ENCODE assay signal across 8 cellular contexts in genomic region chr9:133113163-133113927, GRCh38. TPM values are rescaled to one million over a fixed set of nuclear protein-coding genes. Genes with fewer than 3 reads are reported as not detected.
DNase-seq lines count a peak whose midpoint lies in the region; ATAC-seq and TF ChIP-seq lines count a peak whose summit lies in the region.

No MANE protein-coding gene starts in this region.

- peaks cover 18 to 50% (median 23%) of the 10 kb centered on the region in 3 donors for H3K36me3 ChIP-seq in esophagus squamous epithelium
- peaks cover 6% of the 10 kb centered on the region for H3K36me3 ChIP-seq in osteoblast (ENCODE audit: insufficient read depth, low read length)

- H4K20me1 ChIP-seq in osteoblast (ENCODE audit: insufficient read depth, low read length) = peaks cover 65% of the 10 kb centered on the region

- 56% methylated on average over 7 of the region's 19 CpGs; no CpG with 5 or more reads in 1 of the 2 donors for WGBS in esophagus squamous epithelium, 2 donors

- H3K27me3 ChIP-seq in esophagus squamous epithelium = no peaks in the 10 kb centered on the region
- no peaks in the 10 kb centered on the region for H3K27me3 ChIP-seq in osteoblast (ENCODE audit: insufficient read depth, low read length)

- H3K27ac ChIP-seq in esophagus squamous epithelium (peak overlapping the region; percentile 55 to 97 (median 95)), osteoblast (ENCODE audit: low read depth, low read length) (peak overlapping the region; percentile 3)

- peak overlapping the region; percentile 66 to 79 for H3K4me3 Mint-ChIP-seq in CD14-positive monocyte
- peak overlapping the region; percentile 67 for H3K4me3 Mint-ChIP-seq in T-helper 17 cell

- peaks cover 0 to 1% (median 0%) of the 10 kb centered on the region in 7 donors for H3K9me3 Mint-ChIP-seq in CD14-positive monocyte

- H3K4me1 ChIP-seq in esophagus squamous epithelium = peaks cover 62 to 66% (median 64%) of the 10 kb centered on the region in 3 donors
- peaks cover 26% of the 10 kb centered on the region for H3K4me1 ChIP-seq in osteoblast (ENCODE audit: insufficient read depth, low read length)

- peak; percentile 87 for DNase-seq in CD14-positive monocyte (ENCODE audit: low spot score)
- no peak for DNase-seq in T-helper 17 cell
- no peak for DNase-seq in esophagus squamous epithelium (lab: John Stamatoyannopoulos, UW)
- DNase-seq in osteoblast (ENCODE audit: insufficient read length, low spot score, missing footprints) = peak; percentile 94
- DNase-seq in cerebellar cortex (ENCODE audit: low spot score) = no peak
- DNase-seq in activated gamma-delta T cell treated with Interleukin-2 at 50 U/mL for 16 hours = no peak

- H2AFZ ChIP-seq in osteoblast (ENCODE audit: low read length) = no peak overlapping the region

- no peak for ATAC-seq in T-helper 17 cell
- ATAC-seq in HG03135 (IDR thresholded peaks at IDR 0.05; ENCODE audit: unreplicated experiment) = no peak
- no peak for ATAC-seq in GM21367 (IDR thresholded peaks at IDR 0.05; ENCODE audit: unreplicated experiment)

- H3K4me3 ChIP-seq in esophagus squamous epithelium = peak overlapping the region in 1 of 4 donors; percentile 30
- H3K4me3 ChIP-seq in osteoblast (ENCODE audit: insufficient read depth, low read length) = peak overlapping the region; percentile 13

- H3K4me2 ChIP-seq in osteoblast (ENCODE audit: insufficient read depth, low read length) = peak overlapping the region; percentile 53

- peak overlapping the region; percentile 89 to 98 (median 96) for H3K27ac Mint-ChIP-seq in CD14-positive monocyte
- peak overlapping the region; percentile 93 for H3K27ac Mint-ChIP-seq in T-helper 17 cell

- H3K4me1 Mint-ChIP-seq in CD14-positive monocyte (peaks cover 57% of the 10 kb centered on the region), T-helper 17 cell (peaks cover 48% of the 10 kb centered on the region)

- H3K9me3 ChIP-seq in T-helper 17 cell (ENCODE audit: control insufficient read depth, low read length, poor library complexity, severe bottlenecking) (no peaks in the 10 kb centered on the region), esophagus squamous epithelium (no peaks in the 10 kb centered on the region), osteoblast (ENCODE audit: low read depth, low read length) (no peaks in the 10 kb centered on the region)

- H3K79me2 ChIP-seq in osteoblast (ENCODE audit: insufficient read depth, low read length) = peaks cover 6% of the 10 kb centered on the region

- no peak for TF ChIP-seq CTCF in CD14-positive monocyte (IDR thresholded peaks at IDR 0.05)
- no peak for TF ChIP-seq CTCF in esophagus squamous epithelium (IDR thresholded peaks at IDR 0.05)
- TF ChIP-seq CTCF in osteoblast (IDR thresholded peaks at IDR 0.05; ENCODE audit: extremely low read depth, low read depth, low read length) = no peak

- peaks cover 37 to 39% of the 10 kb centered on the region in 2 donors for H3K36me3 Mint-ChIP-seq in CD14-positive monocyte
- peaks cover 3% of the 10 kb centered on the region for H3K36me3 Mint-ChIP-seq in T-helper 17 cell (ENCODE audit: low read depth)

- H3K27me3 Mint-ChIP-seq in CD14-positive monocyte (ENCODE audit: low read depth in 3 of 3) = peaks cover 6 to 8% (median 7%) of the 10 kb centered on the region in 3 donors
- H3K27me3 Mint-ChIP-seq in T-helper 17 cell = no peaks in the 10 kb centered on the region

- intact Hi-C loops in CD14-positive monocyte (cut with micrococcal nuclease) (no loop called here), esophagus squamous epithelium (cut with DNase I) (no loop called here)

- TF ChIP-seq POLR2A in esophagus squamous epithelium (IDR thresholded peaks at IDR 0.05) = no peak

RNA-seq across cellular contexts. Expression of gene RALGDS, which starts 7.7 kb away (rescaled TPM):
- polyA plus RNA-seq in CD14-positive monocyte = 1 to 10 TPM; 3.5 to 4.2 TPM
- 100 to 1,000 TPM; 150 to 236 TPM for total RNA-seq in T-helper 17 cell
- 10 to 100 TPM; 53.4 to 71.1 (median 55.3) TPM for total RNA-seq in esophagus squamous epithelium
- 11.2 and 12.7 TPM in 2 replicates for total RNA-seq in osteoblast

RNA-seq across cellular contexts. Expression of gene GBGT1, which starts 50.4 kb away (rescaled TPM):
- polyA plus RNA-seq in CD14-positive monocyte = 1 to 10 TPM; 7.1 to 8.0 TPM
- 1 to 10 TPM; 2.2 to 2.3 TPM for total RNA-seq in T-helper 17 cell
- total RNA-seq in esophagus squamous epithelium = 1 to 10 TPM; 3.0 to 8.8 (median 3.8) TPM
- total RNA-seq in osteoblast = 3.3 and 3.8 TPM in 2 replicates

RNA-seq across cellular contexts. Expression of gene CEL, which starts 51.6 kb away (rescaled TPM):
- polyA plus RNA-seq in CD14-positive monocyte = not detected
- total RNA-seq in T-helper 17 cell (under 1 TPM in 1 of 2 donors, not detected in 1; 0.42 TPM), esophagus squamous epithelium (1 to 10 TPM; 1.9 to 7.6 (median 3.5) TPM), osteoblast (under 0.01 TPM in 1 of 2 replicates, not detected in the other)

Comparison
In these comparisons a context has a peak if more than half of its experiments do, and no peak if none do; other contexts are left out.
1. DNase-seq: peak in CD14-positive monocyte (single experiment) and osteoblast (single experiment); none in T-helper 17 cell (0 of 3), esophagus squamous epithelium (single experiment), cerebellar cortex (single experiment) and activated gamma-delta T cell treated with Interleukin-2 at 50 U/mL for 16 hours (single experiment).